1 cellular context compared by ENCODE assay signal in genomic region chr4:61924131-61924530, GRCh38.
TF ChIP-seq lines count a peak whose summit lies in the region.

No MANE protein-coding gene starts in this region.

TF ChIP-seq in GM12878, 131 proteins besides CTCF, POLR2A, EP300 and RAD21 (continued from another document):
- TF ChIP-seq REST (IDR thresholded peaks at IDR 0.05; ENCODE audit: low read depth, low read length) (no peak), CBX3 (IDR thresholded peaks at IDR 0.05; ENCODE audit: borderline replicate concordance, low read depth) (no peak), PML (IDR thresholded peaks at IDR 0.05; ENCODE audit: low read length) (no peak), PAX5 (IDR thresholded peaks at IDR 0.05; ENCODE audit: borderline replicate concordance, low read depth, low read length) (no peak), WRNIP1 (IDR thresholded peaks at IDR 0.05; ENCODE audit: borderline replicate concordance, low read depth, low read length) (no peak), TARDBP (IDR thresholded peaks at IDR 0.05; ENCODE audit: borderline replicate concordance) (no peak), ETV6 (conservative IDR thresholded peaks at IDR 0.05 in 1 of 2, IDR thresholded peaks at IDR 0.05 in 1 of 2; ENCODE audit: borderline replicate concordance in 1 of 2, low read depth in 1 of 2) (no peak), SMAD1 (IDR thresholded peaks at IDR 0.05; ENCODE audit: low read depth, partially characterized antibody) (no peak), SMC3 (IDR thresholded peaks at IDR 0.05; ENCODE audit: borderline replicate concordance, low read length) (no peak), NR2C2 (IDR thresholded peaks at IDR 0.05; ENCODE audit: borderline replicate concordance, control insufficient read depth, insufficient read length, low read depth) (no peak), MYB (IDR thresholded peaks at IDR 0.05; ENCODE audit: borderline replicate concordance, low read depth, low read length) (no peak), HDAC6 (IDR thresholded peaks at IDR 0.05; ENCODE audit: unreplicated experiment) (no peak), HSF1 (IDR thresholded peaks at IDR 0.05; ENCODE audit: low read depth, low read length) (no peak)
TF ChIP-seq in GM12878: peak in this region for 0.
